Comparison of ENCODE assay signal across 26 cellular contexts in the genomic region with DNA sequence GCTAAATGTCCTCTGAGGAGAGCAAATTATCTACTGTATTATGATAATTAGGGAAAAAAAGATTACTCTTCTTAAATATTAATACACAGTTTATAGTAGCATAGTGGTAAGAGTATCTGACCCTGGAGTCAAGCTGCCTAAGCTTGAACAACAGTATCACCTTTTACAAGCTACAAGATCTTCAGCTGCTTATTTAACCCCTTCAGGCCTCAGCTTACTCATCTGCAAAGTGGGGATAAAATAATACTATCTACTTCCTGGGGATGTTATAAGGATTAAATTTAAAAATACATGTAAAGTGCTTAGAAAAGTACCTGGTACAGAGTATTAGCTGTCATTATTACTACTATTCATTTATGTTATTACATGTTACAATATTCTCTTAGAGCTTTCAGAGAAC. TPM values are rescaled to one million over a fixed set of nuclear protein-coding genes. Genes with fewer than 3 reads are reported as not detected.
DNase-seq lines count a peak whose midpoint lies in the region; ATAC-seq, FAIRE-seq and TF ChIP-seq lines count a peak whose summit lies in the region.
"Had no signal": no experiment of that assay in that cellular context is flagged by ENCODE, and none has a peak within 500 bp of the region (broad histone marks: within the 10 kb centered on the region; RNA-seq: fewer than 3 reads in every experiment).

No MANE protein-coding gene starts in this region.

- no peak overlapping the region for H3K4me2 ChIP-seq in K562 (ENCODE audit: insufficient read depth, low read length)

- H3K9me3 ChIP-seq in K562 (replicated peaks; ENCODE audit: control insufficient read depth, insufficient read depth, low read depth, low read length) (no peaks in the 10 kb centered on the region), spleen (no peaks in the 10 kb centered on the region)
- H3K9me3 ChIP-seq: BE2C had no signal

- no peak for TF ChIP-seq EP300 in K562 (IDR thresholded peaks at IDR 0.05; ENCODE audit: low read length)

- POLR2A ChIA-PET in K562 (lab: Yijun Ruan, JAX) = interaction anchor here (0.7 kb wide), 1 partner anchor 555 kb away, joined by 4 read pairs; no protein-coding TSS in a partner anchor

- H3K4me1 ChIP-seq in K562 (replicated peaks in 1 of 2; ENCODE audit: control insufficient read depth in 2 of 2, insufficient read depth in 2 of 2, low read length in 2 of 2) = peaks cover 0 to 15% of the 10 kb centered on the region in 2 experiments; a peak in 3 of 5 replicates
- peaks cover 0 to 13% (median 3%) of the 10 kb centered on the region in 6 donors for H3K4me1 ChIP-seq in spleen
- H3K4me1 ChIP-seq: BE2C had no signal

- no peak overlapping the region for H3K9ac ChIP-seq in K562 (ENCODE audit: insufficient read depth in 1 of 2, low read depth in 2 of 2, low read length in 2 of 2)
- H3K9ac ChIP-seq: BLaER1 treated with 17β-estradiol and CSF1 and Interleukin-3, amounts not matched to agents 10 nM and 100 nM; GM23248 had no signal

- no peak for DNase-seq in activated naive CD8-positive, alpha-beta T cell treated with anti-CD3 and anti-CD28 coated beads, Interleukin-2, amount 50 U/mL, for 24 hours
- no peak for DNase-seq in activated naive CD8-positive, alpha-beta T cell treated with anti-CD3 and anti-CD28 coated beads for 36 hours
- no peak for DNase-seq in stimulated activated naive CD8-positive, alpha-beta T cell treated with anti-CD3 and anti-CD28 coated beads, Interleukin-15, Interleukin-2, amounts not matched to agents 100 U/mL and 50 U/mL, for 24 hours
- DNase-seq in K562 (ENCODE audit: extremely low read depth in 1 of 4, low spot score in 3 of 4) = no peak
- DNase-seq in NCI-H2227 (lab: John Stamatoyannopoulos, UW; ENCODE audit: unreplicated experiment) = no peak
- DNase-seq in spleen = no peak
- DNase-seq: ACHN; AML-193; BE2C; CD4-positive, alpha-beta T cell; CD8-positive, alpha-beta memory T cell; DMS 273 treated with DMSO at 0.1 percent for 48 hours; DMS79; EL; GDM1; H7 had no signal

- peak overlapping the region; percentile 84 for H3K27ac Mint-ChIP-seq in activated naive CD8-positive, alpha-beta T cell treated with anti-CD3 and anti-CD28 coated beads, Interleukin-2, amount 50 U/mL, for 24 hours
- no peak overlapping the region for H3K27ac Mint-ChIP-seq in activated naive CD8-positive, alpha-beta T cell treated with anti-CD3 and anti-CD28 coated beads for 36 hours
- H3K27ac Mint-ChIP-seq in stimulated activated naive CD8-positive, alpha-beta T cell treated with anti-CD3 and anti-CD28 coated beads, Interleukin-15, Interleukin-2, amounts not matched to agents 100 ng/mL and 50 ng/mL, for 24 hours = peak overlapping the region; percentile 96
- H3K27ac Mint-ChIP-seq in stimulated activated memory B cell treated with anti-CD40 and anti-IgM and Interleukin-4, amounts not matched to agents 10 μg/mL and 1 μg/mL and 100 μg/mL, for 72 hours = peak overlapping the region; percentile 79
- H3K27ac Mint-ChIP-seq: CD4-positive, alpha-beta T cell had no signal

- H3K36me3 ChIP-seq in K562 (ENCODE audit: control insufficient read depth, insufficient read depth, low read length) = no peaks in the 10 kb centered on the region
- H3K36me3 ChIP-seq in spleen = peaks cover 0 to 5% (median 0%) of the 10 kb centered on the region in 6 donors
- H3K36me3 ChIP-seq: BE2C had no signal

- BruUV-seq in K562 (replicated peaks; lab: Mats Ljungman, UMichigan) = no TSS peak

- H3K4me1 Mint-ChIP-seq in activated naive CD8-positive, alpha-beta T cell treated with anti-CD3 and anti-CD28 coated beads, Interleukin-2, amount 50 U/mL, for 24 hours = peaks cover 46% of the 10 kb centered on the region
- peaks cover 33% of the 10 kb centered on the region for H3K4me1 Mint-ChIP-seq in activated naive CD8-positive, alpha-beta T cell treated with anti-CD3 and anti-CD28 coated beads for 36 hours
- peaks cover 58% of the 10 kb centered on the region for H3K4me1 Mint-ChIP-seq in stimulated activated naive CD8-positive, alpha-beta T cell treated with anti-CD3 and anti-CD28 coated beads, Interleukin-15, Interleukin-2, amounts not matched to agents 100 ng/mL and 50 ng/mL, for 24 hours (ENCODE audit: low read depth)
- peaks cover 29% of the 10 kb centered on the region for H3K4me1 Mint-ChIP-seq in stimulated activated memory B cell treated with anti-CD40 and anti-IgM and Interleukin-4, amounts not matched to agents 10 μg/mL and 1 μg/mL and 100 μg/mL, for 72 hours

- H3K27me3 Mint-ChIP-seq in activated naive CD8-positive, alpha-beta T cell treated with anti-CD3 and anti-CD28 coated beads, Interleukin-2, amount 50 U/mL, for 24 hours = no peaks in the 10 kb centered on the region
- no peaks in the 10 kb centered on the region for H3K27me3 Mint-ChIP-seq in activated naive CD8-positive, alpha-beta T cell treated with anti-CD3 and anti-CD28 coated beads for 36 hours
- no peaks in the 10 kb centered on the region for H3K27me3 Mint-ChIP-seq in stimulated activated naive CD8-positive, alpha-beta T cell treated with anti-CD3 and anti-CD28 coated beads, Interleukin-15, Interleukin-2, amounts not matched to agents 100 ng/mL and 50 ng/mL, for 24 hours
- no peaks in the 10 kb centered on the region for H3K27me3 Mint-ChIP-seq in stimulated activated memory B cell treated with anti-CD40 and anti-IgM and Interleukin-4, amounts not matched to agents 10 μg/mL and 1 μg/mL and 100 μg/mL, for 72 hours
- H3K27me3 Mint-ChIP-seq: CD4-positive, alpha-beta T cell; CD8-positive, alpha-beta memory T cell had no signal

- in situ Hi-C loops in K562 (cut with MboI) = no loop called here

- CTCF ChIA-PET in K562 (lab: Yijun Ruan, JAX; ENCODE audit: low intra/inter-chr PET ratio) = no interaction called here

- TF ChIP-seq POLR2A in K562 (conservative IDR thresholded peaks at IDR 0.05) (no peak), spleen (IDR thresholded peaks at IDR 0.05) (no peak)

- H3K36me3 Mint-ChIP-seq in activated naive CD8-positive, alpha-beta T cell treated with anti-CD3 and anti-CD28 coated beads, Interleukin-2, amount 50 U/mL, for 24 hours (ENCODE audit: low read depth) = peaks cover 10% of the 10 kb centered on the region
- H3K36me3 Mint-ChIP-seq in activated naive CD8-positive, alpha-beta T cell treated with anti-CD3 and anti-CD28 coated beads for 36 hours = peaks cover 12% of the 10 kb centered on the region
- H3K36me3 Mint-ChIP-seq in stimulated activated naive CD8-positive, alpha-beta T cell treated with anti-CD3 and anti-CD28 coated beads, Interleukin-15, Interleukin-2, amounts not matched to agents 100 ng/mL and 50 ng/mL, for 24 hours (ENCODE audit: low read depth) = peaks cover 17% of the 10 kb centered on the region
- H3K36me3 Mint-ChIP-seq in stimulated activated memory B cell treated with anti-CD40 and anti-IgM and Interleukin-4, amounts not matched to agents 10 μg/mL and 1 μg/mL and 100 μg/mL, for 72 hours = peaks cover 27% of the 10 kb centered on the region

- intact Hi-C loops in K562 (cut with micrococcal nuclease) (no loop called here), spleen (cut with DNase I; ENCODE audit: low total_unique reads) (no loop called here)

- peaks cover 6% of the 10 kb centered on the region for H3K9me3 Mint-ChIP-seq in activated naive CD8-positive, alpha-beta T cell treated with anti-CD3 and anti-CD28 coated beads, Interleukin-2, amount 50 U/mL, for 24 hours
- H3K9me3 Mint-ChIP-seq in activated naive CD8-positive, alpha-beta T cell treated with anti-CD3 and anti-CD28 coated beads for 36 hours = peaks cover 2% of the 10 kb centered on the region
- peaks cover 6% of the 10 kb centered on the region for H3K9me3 Mint-ChIP-seq in stimulated activated naive CD8-positive, alpha-beta T cell treated with anti-CD3 and anti-CD28 coated beads, Interleukin-15, Interleukin-2, amounts not matched to agents 100 ng/mL and 50 ng/mL, for 24 hours
- peaks cover 5% of the 10 kb centered on the region for H3K9me3 Mint-ChIP-seq in stimulated activated memory B cell treated with anti-CD40 and anti-IgM and Interleukin-4, amounts not matched to agents 10 μg/mL and 1 μg/mL and 100 μg/mL, for 72 hours
- H3K9me3 Mint-ChIP-seq: CD14-positive monocyte; CD4-positive, alpha-beta T cell; CD8-positive, alpha-beta memory T cell had no signal

- no peak for TF ChIP-seq RAD21 in K562 (CRISPR knock-in tag; conservative IDR thresholded peaks at IDR 0.05 in 1 of 2, IDR thresholded peaks at IDR 0.05 in 1 of 2)

- ATAC-seq in activated naive CD8-positive, alpha-beta T cell treated with anti-CD3 and anti-CD28 coated beads, Interleukin-2, amount 50 U/mL, for 24 hours = no peak
- ATAC-seq in stimulated activated naive CD8-positive, alpha-beta T cell treated with anti-CD3 and anti-CD28 coated beads, Interleukin-15, Interleukin-2, amounts not matched to agents 100 U/mL and 50 U/mL, for 24 hours = no peak
- no peak for ATAC-seq in K562
- no peak for ATAC-seq in stimulated activated memory B cell treated with anti-CD40 and anti-IgM and Interleukin-4, amounts not matched to agents 10 μg/mL and 1 μg/mL and 100 μg/mL, for 72 hours

- H4K20me1 ChIP-seq in K562 (replicated peaks; ENCODE audit: control insufficient read depth, insufficient read depth, low read length) = no peaks in the 10 kb centered on the region

- H3K27ac ChIP-seq in K562 (ENCODE audit: extremely low read depth, low read depth, low read length) (no peak overlapping the region), spleen (no peak overlapping the region)
- H3K27ac ChIP-seq: GM23248 had no signal

- H3K4me3 ChIP-seq in K562 (no peak overlapping the region), spleen (no peak overlapping the region)
- H3K4me3 ChIP-seq: BLaER1 treated with 17β-estradiol and CSF1 and Interleukin-3, amounts not matched to agents 10 nM and 100 nM; GM12878; GM23248 had no signal

- H3K9me1 ChIP-seq in K562 (ENCODE audit: control insufficient read depth, insufficient read depth, low read length) = no peaks in the 10 kb centered on the region

- TF ChIP-seq CTCF in K562 (IDR thresholded peaks at IDR 0.05 in 2 of 3, conservative IDR thresholded peaks at IDR 0.05 in 1 of 3; ENCODE audit: insufficient read depth in 2 of 3, low read depth in 1 of 3, low read length in 3 of 3) (no peak), spleen (IDR thresholded peaks at IDR 0.05 in 8 of 11, conservative IDR thresholded peaks at IDR 0.05 in 3 of 11) (no peak)

- H3K4me3 Mint-ChIP-seq in activated naive CD8-positive, alpha-beta T cell treated with anti-CD3 and anti-CD28 coated beads, Interleukin-2, amount 50 U/mL, for 24 hours = no peak overlapping the region
- no peak overlapping the region for H3K4me3 Mint-ChIP-seq in activated naive CD8-positive, alpha-beta T cell treated with anti-CD3 and anti-CD28 coated beads for 36 hours
- H3K4me3 Mint-ChIP-seq in stimulated activated naive CD8-positive, alpha-beta T cell treated with anti-CD3 and anti-CD28 coated beads, Interleukin-15, Interleukin-2, amounts not matched to agents 100 ng/mL and 50 ng/mL, for 24 hours = no peak overlapping the region
- no peak overlapping the region for H3K4me3 Mint-ChIP-seq in stimulated activated memory B cell treated with anti-CD40 and anti-IgM and Interleukin-4, amounts not matched to agents 10 μg/mL and 1 μg/mL and 100 μg/mL, for 72 hours
- H3K4me3 Mint-ChIP-seq: CD14-positive monocyte; CD4-positive, alpha-beta T cell; CD8-positive, alpha-beta memory T cell had no signal

- H3K27me3 ChIP-seq in K562 (ENCODE audit: control insufficient read depth in 2 of 2, insufficient read depth in 2 of 2, low read length in 2 of 2) = no peaks in the 10 kb centered on the region
- H3K27me3 ChIP-seq in spleen (replicated peaks in 1 of 7) = no peaks in the 10 kb centered on the region
- H3K27me3 ChIP-seq: BE2C; BLaER1 treated with 17β-estradiol and CSF1 and Interleukin-3, amounts not matched to agents 10 nM and 100 nM had no signal

- FAIRE-seq in K562 (lab: Jason Lieb, UNC) = no peak
- FAIRE-seq: A204.1, D721Med, GM12878, GM19239, H1 had no signal

- no peak overlapping the region for H2AFZ ChIP-seq in K562 (ENCODE audit: low read depth, low read length)
- H2AFZ ChIP-seq: GM23248 had no signal

- no peaks in the 10 kb centered on the region for H3K79me2 ChIP-seq in K562 (ENCODE audit: control insufficient read depth, insufficient read depth, low read length)

RNA-seq across cellular contexts. Expression of a gene that starts 42.0 kb away (rescaled TPM):
- 1 to 10 TPM; 6.3 to 7.1 TPM for total RNA-seq in activated naive CD8-positive, alpha-beta T cell treated with anti-CD3 and anti-CD28 coated beads for 36 hours
- 20.5 and 21.4 TPM in 2 replicates for total RNA-seq in K562 (2011; cell fraction: chromatin; rRNA removed; ENCODE audit: low replicate concordance)
- 18.0 and 18.2 TPM in 2 replicates for total RNA-seq in K562 (2011; cell fraction: nucleolus; rRNA removed)
- total RNA-seq in K562 (2011; cell fraction: nucleoplasm; rRNA removed) = 15.5 and 18.3 TPM in 2 replicates
- total RNA-seq in K562 (2014; rRNA removed) = 6.6 and 8.1 TPM in 2 replicates
- 4.2 and 4.6 TPM in 2 replicates for total RNA-seq in K562 (2014; rRNA removed; fragmentation: Illumina TruSeq; extraction: Trizol)
- 4.1 and 4.6 TPM in 2 replicates for total RNA-seq in K562 (2015; rRNA removed; fragmentation: Illumina TruSeq; extraction: Trizol)
- 5.6 and 6.0 TPM in 2 replicates for total RNA-seq in K562 (2021)
- polyA plus RNA-seq in K562 (2011; rRNA removed) = 3.8 and 6.4 TPM in 2 replicates
- polyA plus RNA-seq in K562 (2011; cell fraction: cytosol; rRNA removed) = 5.6 and 16.4 TPM in 2 replicates
- polyA plus RNA-seq in K562 (2011; cell fraction: nucleus; rRNA removed) = 4.5 and 5.7 TPM in 2 replicates
- 3.5 and 4.1 TPM in 2 replicates for polyA plus RNA-seq in K562 (2012)
- 2.9 and 3.7 TPM in 2 replicates for polyA plus RNA-seq in K562 (2014; fragmentation: Illumina TruSeq; extraction: Trizol)
- 1 to 10 TPM; 1.3 to 1.4 TPM for polyA plus RNA-seq in K562 (2014; fragmentation: Nextera tagmentation; extraction: Ambion mirVana)
- 5.2 and 7.4 TPM in 2 replicates for polyA plus RNA-seq in K562 (2014; rRNA removed)
- 10.9 and 15.6 TPM in 2 replicates for polyA minus RNA-seq in K562 (2011; rRNA and poly(A)+ RNA removed)
- polyA minus RNA-seq in K562 (2011; cell fraction: cytosol; rRNA and poly(A)+ RNA removed) = 4.8 and 5.0 TPM in 2 replicates
- polyA minus RNA-seq in K562 (2011; cell fraction: nucleus; rRNA and poly(A)+ RNA removed) = 22.3 and 23.8 TPM in 2 replicates
- total RNA-seq in spleen = 10 to 100 TPM; 23.6 to 53.0 (median 38.8) TPM
- polyA plus RNA-seq in spleen = 10 to 100 TPM in 2 of 3 donors, 1 to 10 TPM in 1; 6.3 to 13.1 (median 12.1) TPM
